Comparison of ENCODE assay signal across 8 cellular contexts in genomic region chr19:40576585-40577451, GRCh38. TPM values are rescaled to one million over a fixed set of nuclear protein-coding genes. Genes with fewer than 3 reads are reported as not detected.
DNase-seq lines count a peak whose midpoint lies in the region; ATAC-seq and TF ChIP-seq lines count a peak whose summit lies in the region.

SHKBP1 (plus strand) TSS chr19:40576873; CDS start chr19:40576900, 27 bp downstream.

- H4K20me1 ChIP-seq in PC-3 (ENCODE audit: low read length): no peaks in the 10 kb centered on the region

- H3K4me3 ChIP-seq in Jurkat, Clone E6-1 (ENCODE audit: low read length): peak within 1 kb of the TSS; percentile 85
- H3K4me3 ChIP-seq in PC-3 (ENCODE audit: low read length): peak within 1 kb of the TSS; percentile 86
- H3K4me3 ChIP-seq in epithelial cell of proximal tubule (ENCODE audit: low read depth, low read length): peak within 1 kb of the TSS; percentile 97
- peak within 1 kb of the TSS; percentile 77 for H3K4me3 ChIP-seq in mucosa of stomach (ENCODE audit: low read length)

- H3K9me3 ChIP-seq in PC-3 (ENCODE audit: low read length): no peaks in the 10 kb centered on the region
- no peaks in the 10 kb centered on the region for H3K9me3 ChIP-seq in mucosa of stomach (ENCODE audit: control insufficient read depth, low read length)

- peak; percentile 84 for DNase-seq in DMS153 (lab: John Stamatoyannopoulos, UW)
- DNase-seq in Jurkat, Clone E6-1 (ENCODE audit: low read depth, low spot score): peak; percentile 94
- DNase-seq in PC-3: peak; percentile 93
- peak; percentile 93 for DNase-seq in activated T-cell treated with anti-CD3 and anti-CD28 coated beads, Interleukin-2, amount 50 U/mL, for 1 hour
- DNase-seq in epithelial cell of proximal tubule (ENCODE audit: low read depth): no peak
- DNase-seq in stimulated activated CD8-positive, alpha-beta memory T cell treated with anti-CD3 and anti-CD28 coated beads, Interleukin-4, amount 100 ng/mL, for 48 hours: peak; percentile 96

- H3K4me1 ChIP-seq in PC-3 (ENCODE audit: insufficient read depth, low read length) (no peaks in the 10 kb centered on the region; the same call in 1 of the 2 replicates), mucosa of stomach (ENCODE audit: control insufficient read depth, insufficient read depth, low read length) (peaks cover 16% of the 10 kb centered on the region)

- no peaks in the 10 kb centered on the region for H3K9me2 ChIP-seq in PC-3 (replicated peaks; ENCODE audit: low read length)

- BruUV-seq in PC-3 (replicated peaks; lab: Mats Ljungman, UMichigan): no TSS peak

- H3K36me3 ChIP-seq in PC-3 (ENCODE audit: low read depth, low read length): no peaks in the 10 kb centered on the region
- H3K36me3 ChIP-seq in mucosa of stomach (ENCODE audit: control insufficient read depth, insufficient read depth, low read length): no peaks in the 10 kb centered on the region

- POLR2A ChIA-PET in PC-3 (lab: Charles Lee; ENCODE audit: unreplicated experiment): no interaction called here

- H3K27me3 ChIP-seq in PC-3 (ENCODE audit: low read length) (no peaks in the 10 kb centered on the region), mucosa of stomach (ENCODE audit: control insufficient read depth, insufficient read depth, low read length) (no peaks in the 10 kb centered on the region)

- no peak within 1 kb of the TSS for H3K27ac ChIP-seq in PC-3 (ENCODE audit: low read length)

- peak within 1 kb of the TSS; percentile 77 for H3K9ac ChIP-seq in PC-3 (ENCODE audit: low read length)
- peak within 1 kb of the TSS; percentile 74 for H3K9ac ChIP-seq in mucosa of stomach (ENCODE audit: low read length)

- H3K4me2 ChIP-seq in PC-3 (ENCODE audit: low read length): peak within 1 kb of the TSS; percentile 87

- CTCF ChIA-PET in PC-3 (lab: Charles Lee): no interaction called here

- TF ChIP-seq CTCF in PC-3 (conservative IDR thresholded peaks at IDR 0.05; ENCODE audit: low read depth, low read length): no peak
- TF ChIP-seq CTCF in epithelial cell of proximal tubule (conservative IDR thresholded peaks at IDR 0.05; ENCODE audit: low read depth, low read length): no peak

- H2AFZ ChIP-seq in PC-3 (ENCODE audit: low read length): peak within 1 kb of the TSS; percentile 85

- peak; percentile 88 for ATAC-seq in GM21717 (IDR thresholded peaks at IDR 0.05; ENCODE audit: unreplicated experiment)
- peak; percentile 100 for ATAC-seq in PC-3

- intact Hi-C loops in PC-3 (cut with micrococcal nuclease): no loop called here

- H3F3A ChIP-seq in PC-3 (ENCODE audit: low read length, unreplicated experiment): no peaks in the 10 kb centered on the region

- no peaks in the 10 kb centered on the region for H3K79me2 ChIP-seq in PC-3 (ENCODE audit: low read length)

RNA-seq across cellular contexts. Expression of gene SHKBP1, which starts in this region (rescaled TPM):
- 222 TPM for polyA plus RNA-seq in Jurkat, Clone E6-1 (2012; ENCODE audit: insufficient read depth, insufficient read length)
- total RNA-seq in PC-3 (2014; rRNA removed): 43.0 and 63.2 TPM in 2 replicates
- total RNA-seq in epithelial cell of proximal tubule: 108 and 113 TPM in 2 replicates
